In genomic region chr19:2600914-2601870, GRCh38 we compare ENCODE assay signal across 13 cellular contexts.
DNase-seq lines count a peak whose midpoint lies in the region; ATAC-seq, FAIRE-seq and TF ChIP-seq lines count a peak whose summit lies in the region.
"Had no signal": no experiment of that assay in that cellular context is flagged by ENCODE, and none has a peak within 500 bp of the region (broad histone marks: within the 10 kb centered on the region; RNA-seq: fewer than 3 reads in every experiment).

No MANE protein-coding gene starts in this region.

- peak; percentile 28 for FAIRE-seq in HTR-8/SVneo (lab: Jason Lieb, UNC)
- FAIRE-seq: GM12878 had no signal

- H3K9ac ChIP-seq in mesendoderm (ENCODE audit: low read length) = no peak overlapping the region

- H3K4me2 ChIP-seq in mesendoderm (ENCODE audit: low read length) = no peak overlapping the region

- peaks cover 17 to 23% of the 10 kb centered on the region in 2 donors for H3K4me1 ChIP-seq in ascending aorta
- no peaks in the 10 kb centered on the region for H3K4me1 ChIP-seq in mesendoderm (ENCODE audit: control insufficient read depth, low read depth, low read length)
- H3K4me1 ChIP-seq in suprapubic skin = peaks cover 43% of the 10 kb centered on the region

- H2AK5ac ChIP-seq in mesendoderm (ENCODE audit: low read length) = no peak overlapping the region

- H3K23ac ChIP-seq in mesendoderm (ENCODE audit: low read length) = no peak overlapping the region

- no peak overlapping the region for H2BK15ac ChIP-seq in mesendoderm (replicated peaks; ENCODE audit: low read depth)

- no peak for TF ChIP-seq CTCF in ascending aorta (IDR thresholded peaks at IDR 0.05)
- TF ChIP-seq CTCF in suprapubic skin (IDR thresholded peaks at IDR 0.05) = no peak

- no peaks in the 10 kb centered on the region for H3K79me2 ChIP-seq in mesendoderm (ENCODE audit: control insufficient read depth, insufficient read depth, low read length)

- H2BK5ac ChIP-seq in mesendoderm (ENCODE audit: low read length) = no peak overlapping the region

- intact Hi-C loops in ascending aorta (cut with DNase I) = no loop called here

- H3K36me3 ChIP-seq in ascending aorta (no peaks in the 10 kb centered on the region), mesendoderm (ENCODE audit: control insufficient read depth, insufficient read depth, low read length) (no peaks in the 10 kb centered on the region), suprapubic skin (no peaks in the 10 kb centered on the region)
- H3K36me3 ChIP-seq: adrenal gland had no signal

- H2BK120ac ChIP-seq in mesendoderm (ENCODE audit: low read depth, low read length) = no peak overlapping the region

- no peak for TF ChIP-seq EP300 in suprapubic skin (IDR thresholded peaks at IDR 0.05)

- WGBS in mesendoderm (ENCODE audit: extremely low coverage, insufficient coverage, low lambda C conversion rate) = no CpG with 5 or more reads among the region's 20 CpGs
- 77% methylated on average over 20 of the region's 20 CpGs for WGBS in suprapubic skin

- H3K18ac ChIP-seq in mesendoderm (ENCODE audit: low read length) = peak overlapping the region; percentile 34

- H3K56ac ChIP-seq in mesendoderm (ENCODE audit: low read length) = peak overlapping the region; percentile 2

- H3K27ac ChIP-seq in ascending aorta (peak overlapping the region; percentile 92 to 97), mesendoderm (ENCODE audit: low read depth, low read length) (no peak overlapping the region), suprapubic skin (peak overlapping the region; percentile 83)

- H3K4me3 ChIP-seq in ascending aorta (no peak overlapping the region), mesendoderm (ENCODE audit: low read length) (no peak overlapping the region), suprapubic skin (no peak overlapping the region)
- H3K4me3 ChIP-seq: adrenal gland, GM12878 had no signal

- H3K4ac ChIP-seq in mesendoderm (ENCODE audit: low read depth, low read length) = no peak overlapping the region

- H4K8ac ChIP-seq in mesendoderm (ENCODE audit: low read depth, low read length) = no peak overlapping the region

- no peak for TF ChIP-seq POLR2A in suprapubic skin (IDR thresholded peaks at IDR 0.05)

- no peaks in the 10 kb centered on the region for H3K27me3 ChIP-seq in ascending aorta
- no peaks in the 10 kb centered on the region for H3K27me3 ChIP-seq in mesendoderm (ENCODE audit: insufficient read depth, low read length, poor library complexity)
- no peaks in the 10 kb centered on the region for H3K27me3 ChIP-seq in suprapubic skin
- H3K27me3 ChIP-seq: adrenal gland had no signal

- H4K5ac ChIP-seq in mesendoderm (ENCODE audit: low read length) = no peak overlapping the region

- no peaks in the 10 kb centered on the region for H3K79me1 ChIP-seq in mesendoderm (ENCODE audit: low read length)

- DNase-seq in HTR-8/SVneo (ENCODE audit: insufficient read length, low spot score) = no peak
- peak in 1 of 2 donors; percentile 58 for DNase-seq in ascending aorta (ENCODE audit: low spot score in 2 of 2)
- no peak for DNase-seq in mesendoderm
- DNase-seq in suprapubic skin (ENCODE audit: low spot score in 2 of 2) = peak in 1 of 2 donors; percentile 46
- no peak for DNase-seq in NOMO-1 treated with DMSO at 0.1 percent for 48 hours (lab: John Stamatoyannopoulos, UW; ENCODE audit: unreplicated experiment)
- no peak for DNase-seq in amniotic stem cell (lab: John Stamatoyannopoulos, UW)
- DNase-seq: activated CD4-positive, alpha-beta T cell treated with anti-CD3 and anti-CD28 coated beads for 36 hours; activated T-cell treated with anti-CD3 and anti-CD28 coated beads, Interleukin-2, amount 50 U/mL, for 4 hours; cortex of kidney; NCI-H345 had no signal

- H3K9me3 ChIP-seq in ascending aorta = no peaks in the 10 kb centered on the region
- H3K9me3 ChIP-seq in suprapubic skin = no peaks in the 10 kb centered on the region
- H3K9me3 ChIP-seq: adrenal gland had no signal

- no peak for ATAC-seq in HG02642 (IDR thresholded peaks at IDR 0.05; ENCODE audit: poor library complexity, unreplicated experiment)
- ATAC-seq: activated CD4-positive, alpha-beta T cell treated with anti-CD3 and anti-CD28 coated beads for 36 hours; activated T-cell treated with anti-CD3 and anti-CD28 coated beads, Interleukin-2, amount 50 U/mL, for 4 hours; GM12878 had no signal
